Comparison of ENCODE assay signal across 1 cellular context in genomic region chr2:85278361-85278760, GRCh38.
TF ChIP-seq lines count a peak whose summit lies in the region.

No MANE protein-coding gene starts in this region.

TF ChIP-seq in SK-N-SH, 30 proteins besides CTCF, POLR2A, EP300 and RAD21 (continued from another document):
- TF ChIP-seq MAX (IDR thresholded peaks at IDR 0.05; ENCODE audit: low read depth) (no peak), YY1 (IDR thresholded peaks at IDR 0.05; ENCODE audit: low read depth) (no peak), NRF1 (IDR thresholded peaks at IDR 0.05; ENCODE audit: low read depth, low read length) (no peak), TAF1 (IDR thresholded peaks at IDR 0.05; ENCODE audit: borderline replicate concordance, low read depth, low read length) (no peak), MXI1 (IDR thresholded peaks at IDR 0.05; ENCODE audit: low read depth, low read length) (no peak), TEAD4 (IDR thresholded peaks at IDR 0.05; ENCODE audit: borderline replicate concordance, insufficient read depth) (no peak), FOXJ3 (CRISPR knock-in tag; IDR thresholded peaks at IDR 0.05) (no peak), ZBTB33 (IDR thresholded peaks at IDR 0.05; ENCODE audit: borderline replicate concordance, low read depth) (no peak), USF1 (IDR thresholded peaks at IDR 0.05; ENCODE audit: borderline replicate concordance, low read depth) (peak; percentile 53; the same call in 1 of the 2 replicates), IRF3 (IDR thresholded peaks at IDR 0.05; ENCODE audit: low read depth, low read length) (no peak), USF2 (IDR thresholded peaks at IDR 0.05; ENCODE audit: borderline replicate concordance, low read depth, low read length) (no peak)
